ENCODE assay signal across 12 cellular contexts in the genomic region with DNA sequence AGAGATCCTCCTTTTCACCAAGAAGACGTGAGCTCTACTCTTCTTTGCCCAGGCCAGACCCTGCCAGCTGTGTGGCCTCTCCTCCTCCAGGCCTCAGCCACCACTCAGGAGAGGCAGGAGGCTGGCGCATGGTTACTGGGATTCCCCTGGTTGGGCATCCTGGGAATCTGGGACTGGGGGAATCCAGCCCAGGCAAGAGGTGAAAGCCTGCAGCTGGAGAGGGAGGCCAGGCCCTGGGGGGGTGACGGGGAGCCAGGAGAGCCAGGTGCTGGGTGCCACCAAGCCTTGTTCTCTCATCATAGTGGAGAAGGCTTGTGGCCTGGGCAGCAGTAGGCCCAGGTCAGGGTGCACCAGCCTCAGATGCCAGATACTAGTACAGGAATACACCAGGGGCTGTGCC. TPM values are rescaled to one million over a fixed set of nuclear protein-coding genes. Genes with fewer than 3 reads are reported as not detected.
A peak's percentile ranks its signal among the peaks of the same experiment; 100 is the strongest.
DNase-seq lines count a peak whose midpoint lies in the region; ATAC-seq and TF ChIP-seq lines count a peak whose summit lies in the region.
"Had no signal": no experiment of that assay in that cellular context is flagged by ENCODE, and none has a peak within 500 bp of the region (broad histone marks: within the 10 kb centered on the region; RNA-seq: fewer than 3 reads in every experiment).

No MANE protein-coding gene starts in this region.

- no peaks in the 10 kb centered on the region for H3K9me3 Mint-ChIP-seq in activated naive CD4-positive, alpha-beta T cell treated with anti-CD3 and anti-CD28 coated beads for 36 hours

- peaks cover 34% of the 10 kb centered on the region for H3K79me1 ChIP-seq in trophoblast cell (ENCODE audit: low read length)

- H3K23ac ChIP-seq in trophoblast cell (ENCODE audit: low read length) = no peak overlapping the region

- H2AFZ ChIP-seq in Loucy (ENCODE audit: low read length) = no peak overlapping the region
- H2AFZ ChIP-seq in trophoblast cell (ENCODE audit: insufficient read depth, low read length, poor library complexity) = no peak overlapping the region

- peak overlapping the region; percentile 37 for H2BK12ac ChIP-seq in trophoblast cell (ENCODE audit: low read length)

- H3K27ac ChIP-seq in AG04450 (ENCODE audit: low read depth, low read length) (peak overlapping the region; percentile 73), esophagus (ENCODE audit: low read depth in 2 of 2, low read length in 1 of 2) (peak overlapping the region; percentile 84 to 87), trophoblast cell (ENCODE audit: low read depth, low read length) (peak overlapping the region; percentile 77)
- H3K27ac ChIP-seq: KMS-11, VCaP had no signal

- H3K9me3 ChIP-seq in AG04450 (ENCODE audit: control insufficient read depth, insufficient read depth, low read length) (no peaks in the 10 kb centered on the region), Loucy (ENCODE audit: insufficient read depth, low read depth, low read length) (no peaks in the 10 kb centered on the region), esophagus (ENCODE audit: control insufficient read depth in 2 of 2, insufficient read depth in 1 of 2, low read depth in 1 of 2, low read length in 1 of 2) (no peaks in the 10 kb centered on the region), trophoblast cell (ENCODE audit: insufficient read depth, low read depth, low read length) (no peaks in the 10 kb centered on the region)

- ATAC-seq in HG03097 (IDR thresholded peaks at IDR 0.05; ENCODE audit: low FRiP score, unreplicated experiment) (no peak), GM18520 (IDR thresholded peaks at IDR 0.05; ENCODE audit: unreplicated experiment) (no peak), HG02610 (IDR thresholded peaks at IDR 0.05; ENCODE audit: unreplicated experiment) (no peak)

- TF ChIP-seq CTCF in AG04450 (IDR thresholded peaks at IDR 0.05; ENCODE audit: low read depth, low read length) (no peak), Loucy (conservative IDR thresholded peaks at IDR 0.05; ENCODE audit: low read length) (no peak)

- no peak overlapping the region for H3K27ac Mint-ChIP-seq in activated naive CD4-positive, alpha-beta T cell treated with anti-CD3 and anti-CD28 coated beads for 36 hours

- peak overlapping the region; percentile 57 for H2BK120ac ChIP-seq in trophoblast cell (ENCODE audit: insufficient read depth, low read length, poor library complexity)

- peak overlapping the region; percentile 74 for H4K91ac ChIP-seq in trophoblast cell (ENCODE audit: low read depth, low read length)

- H3K27me3 ChIP-seq in AG04450 (ENCODE audit: control insufficient read depth, insufficient read depth, low read length) (no peaks in the 10 kb centered on the region), Loucy (ENCODE audit: insufficient read depth, low read length, poor library complexity, severe bottlenecking) (no peaks in the 10 kb centered on the region), esophagus (ENCODE audit: control insufficient read depth in 1 of 2, insufficient read depth in 2 of 2, low read length in 2 of 2) (no peaks in the 10 kb centered on the region), trophoblast cell (ENCODE audit: insufficient read depth, low read length) (no peaks in the 10 kb centered on the region)

- peak overlapping the region; percentile 32 for H2BK5ac ChIP-seq in trophoblast cell (ENCODE audit: low read depth, low read length, poor library complexity)

- no peaks in the 10 kb centered on the region for H4K20me1 ChIP-seq in Loucy (ENCODE audit: insufficient read depth, low read length, poor library complexity, severe bottlenecking)

- H2AK5ac ChIP-seq in trophoblast cell (ENCODE audit: low read length) = peak overlapping the region; percentile 25

- peaks cover 17% of the 10 kb centered on the region for H3K4me1 Mint-ChIP-seq in activated naive CD4-positive, alpha-beta T cell treated with anti-CD3 and anti-CD28 coated beads for 36 hours (ENCODE audit: low read depth)

- H3K4ac ChIP-seq in trophoblast cell (ENCODE audit: low read depth, low read length) = no peak overlapping the region

- peak overlapping the region; percentile 8 for H4K8ac ChIP-seq in trophoblast cell (ENCODE audit: low read depth, low read length)

- H3K36me3 ChIP-seq in Loucy (ENCODE audit: insufficient read depth, low read length) (peaks cover 3% of the 10 kb centered on the region; the same call in 1 of the 2 replicates), esophagus (ENCODE audit: control insufficient read depth in 2 of 2, insufficient read depth in 2 of 2, low read length in 1 of 2) (peaks cover 0 to 11% of the 10 kb centered on the region in 2 donors), trophoblast cell (ENCODE audit: control insufficient read depth in 1 of 2, insufficient read depth in 2 of 2, low read length in 2 of 2) (peaks cover 0 to 6% of the 10 kb centered on the region in 2 experiments)

- no peaks in the 10 kb centered on the region for H3K27me3 Mint-ChIP-seq in activated naive CD4-positive, alpha-beta T cell treated with anti-CD3 and anti-CD28 coated beads for 36 hours (ENCODE audit: low read depth)

- H3K4me2 ChIP-seq in Loucy (ENCODE audit: low read depth, low read length, poor library complexity, severe bottlenecking) = peak overlapping the region; percentile 79
- H3K4me2 ChIP-seq in trophoblast cell (ENCODE audit: low read length) = no peak overlapping the region
- H3K4me2 ChIP-seq: KMS-11 had no signal

- POLR2A ChIA-PET in AG04450 (lab: Yijun Ruan, JAX) = no interaction called here

- H3K36me3 Mint-ChIP-seq in activated naive CD4-positive, alpha-beta T cell treated with anti-CD3 and anti-CD28 coated beads for 36 hours (ENCODE audit: low read depth) = no peaks in the 10 kb centered on the region

- intact Hi-C loops in activated naive CD4-positive, alpha-beta T cell treated with anti-CD3 and anti-CD28 coated beads for 36 hours (cut with micrococcal nuclease) = no loop called here

- H3K79me2 ChIP-seq in Loucy (ENCODE audit: insufficient read depth, low read length) (peaks cover 38% of the 10 kb centered on the region), trophoblast cell (ENCODE audit: control insufficient read depth, insufficient read depth, low read length, poor library complexity) (peaks cover 3% of the 10 kb centered on the region)

- CTCF ChIA-PET in AG04450 (lab: Charles Lee) = interaction anchor here (1.2 to 8.6 kb wide), 2 partner anchors 10 to 13 kb away, joined by 4 to 85 read pairs; a partner anchor contains a TSS
- CTCF ChIA-PET in activated naive CD4-positive, alpha-beta T cell treated with anti-CD3 and anti-CD28 coated beads for 36 hours (lab: Charles Lee) = interaction anchor here (0.6 to 19.2 kb wide), 5 partner anchors 7 to 91 kb away, joined by 3 to 448 read pairs (median 130); a partner anchor contains a TSS

- no peak overlapping the region for H4K12ac ChIP-seq in trophoblast cell (ENCODE audit: low read depth, low read length)

- peaks cover 76% of the 10 kb centered on the region for H3K4me1 ChIP-seq in Loucy (ENCODE audit: insufficient read depth, low read length, poor library complexity, severe bottlenecking)
- H3K4me1 ChIP-seq in esophagus (ENCODE audit: control insufficient read depth in 2 of 2, insufficient read depth in 2 of 2, low read length in 1 of 2) = peaks cover 21 to 48% of the 10 kb centered on the region in 2 donors
- peaks cover 42 to 53% of the 10 kb centered on the region in 2 experiments for H3K4me1 ChIP-seq in trophoblast cell (ENCODE audit: control insufficient read depth in 1 of 2, insufficient read depth in 2 of 2, low read length in 2 of 2)

- peak overlapping the region; percentile 41 for H3K14ac ChIP-seq in trophoblast cell (ENCODE audit: low read length)

- H3K4me3 Mint-ChIP-seq in activated naive CD4-positive, alpha-beta T cell treated with anti-CD3 and anti-CD28 coated beads for 36 hours = no peak overlapping the region

- no peaks in the 10 kb centered on the region for H3K9me2 ChIP-seq in Loucy (replicated peaks; ENCODE audit: low read depth, low read length)

- WGBS in esophagus, 2 donors = 63 to 69% methylated on average over 3 of the region's 3 CpGs
- no CpG with 5 or more reads among the region's 3 CpGs for WGBS in trophoblast cell (ENCODE audit: extremely low coverage, insufficient coverage, insufficient read length)

- H3F3A ChIP-seq in Loucy (ENCODE audit: low read depth) = 0 out of 2 replicates have a peak, but pooled peaks cover 3% of the 10 kb centered on the region

- DNase-seq in AG04450 (ENCODE audit: low read depth, low spot score) = no peak
- no peak for DNase-seq in trophoblast cell
- DNase-seq in activated naive CD4-positive, alpha-beta T cell treated with anti-CD3 and anti-CD28 coated beads for 36 hours = no peak
- DNase-seq: CD4-positive, CD25-positive, alpha-beta regulatory T cell had no signal

- no peak overlapping the region for H3K4me3 ChIP-seq in AG04450 (ENCODE audit: low read depth, low read length)
- H3K4me3 ChIP-seq in Loucy (ENCODE audit: low read length, poor library complexity, severe bottlenecking) = peak overlapping the region; percentile 71
- no peak overlapping the region for H3K4me3 ChIP-seq in esophagus (ENCODE audit: low read depth in 1 of 2, low read length in 2 of 2)
- H3K4me3 ChIP-seq in trophoblast cell (ENCODE audit: low read depth, low read length) = no peak overlapping the region

- H3K18ac ChIP-seq in trophoblast cell (ENCODE audit: low read length) = peak overlapping the region; percentile 13

- peak overlapping the region; percentile 86 for H3K9ac ChIP-seq in Loucy (ENCODE audit: low read depth, low read length, poor library complexity, severe bottlenecking)
- no peak overlapping the region for H3K9ac ChIP-seq in trophoblast cell (ENCODE audit: low read length)
- H3K9ac ChIP-seq: KMS-11 had no signal

RNA-seq across cellular contexts. Expression of a gene that starts 6.2 kb away (rescaled TPM):
- polyA plus RNA-seq in AG04450 (2011; rRNA removed) (5.5 and 8.4 TPM in 2 replicates), esophagus (10 to 100 TPM; 21.1 to 58.1 TPM)
- polyA minus RNA-seq in AG04450 (2011; rRNA and poly(A)+ RNA removed) = 34.8 and 39.9 TPM in 2 replicates
- 0.15 and 0.31 TPM in 2 replicates for polyA plus RNA-seq in trophoblast cell (2013)
- total RNA-seq in activated naive CD4-positive, alpha-beta T cell treated with anti-CD3 and anti-CD28 coated beads for 36 hours = 1 to 10 TPM; 1.9 to 2.2 TPM

RNA-seq across cellular contexts. Expression of a gene that starts 11.0 kb away (rescaled TPM):
- polyA plus RNA-seq in AG04450 (2011; rRNA removed) (10.4 and 11.4 TPM in 2 replicates), esophagus (1 to 10 TPM; 6.4 to 7.0 TPM)
- 5.0 and 6.6 TPM in 2 replicates for polyA minus RNA-seq in AG04450 (2011; rRNA and poly(A)+ RNA removed)
- polyA plus RNA-seq in trophoblast cell (2013) = 35.8 and 37.5 TPM in 2 replicates
- total RNA-seq in activated naive CD4-positive, alpha-beta T cell treated with anti-CD3 and anti-CD28 coated beads for 36 hours = 1 to 10 TPM; 4.9 to 6.5 TPM

RNA-seq across cellular contexts. Expression of a gene that starts 16.3 kb away (rescaled TPM):
- polyA plus RNA-seq in AG04450 (2011; rRNA removed) = not detected in 2 replicates
- polyA minus RNA-seq in AG04450 (2011; rRNA and poly(A)+ RNA removed) = not detected in 2 replicates
- 1 to 10 TPM in 1 of 2 donors, under 1 TPM in 1; 0.25 to 2.8 TPM for polyA plus RNA-seq in esophagus
- not detected in 2 replicates for polyA plus RNA-seq in trophoblast cell (2013)
- total RNA-seq in activated naive CD4-positive, alpha-beta T cell treated with anti-CD3 and anti-CD28 coated beads for 36 hours = not detected
- total RNA-seq: CD4-positive, CD25-positive, alpha-beta regulatory T cell; RPMI7951 had no signal
- polyA plus RNA-seq: CD4-positive, CD25-positive, alpha-beta regulatory T cell had no signal

RNA-seq across cellular contexts. Expression of a gene that starts 23.5 kb away (rescaled TPM):
- polyA plus RNA-seq in AG04450 (2011; rRNA removed) = 0.11 and 0.36 TPM in 2 replicates
- polyA minus RNA-seq in AG04450 (2011; rRNA and poly(A)+ RNA removed) = 0.09 TPM in 2 replicates
- 1 to 10 TPM in 1 of 2 donors, under 1 TPM in 1; 0.33 to 1.3 TPM for polyA plus RNA-seq in esophagus
- polyA plus RNA-seq in trophoblast cell (2013) = 0.34 and 0.35 TPM in 2 replicates
- under 1 TPM in 1 of 2 experiments, not detected in 1; 0.02 TPM for total RNA-seq in activated naive CD4-positive, alpha-beta T cell treated with anti-CD3 and anti-CD28 coated beads for 36 hours

RNA-seq across cellular contexts. Expression of a gene that starts 26.8 kb away (rescaled TPM):
- polyA plus RNA-seq in AG04450 (2011; rRNA removed) (0.24 and 0.32 TPM in 2 replicates), esophagus (1 to 10 TPM; 5.3 to 7.3 TPM)
- polyA minus RNA-seq in AG04450 (2011; rRNA and poly(A)+ RNA removed) = 0.23 and 0.26 TPM in 2 replicates
- polyA plus RNA-seq in trophoblast cell (2013) = 1.1 and 1.5 TPM in 2 replicates
- total RNA-seq in activated naive CD4-positive, alpha-beta T cell treated with anti-CD3 and anti-CD28 coated beads for 36 hours = 10 to 100 TPM; 55.0 to 56.7 TPM
